In genomic region chr4:40305329-40306193, GRCh38 we compare ENCODE assay signal across 10 cellular contexts. TPM values are rescaled to one million over a fixed set of nuclear protein-coding genes. Genes with fewer than 3 reads are reported as not detected.
A peak's percentile ranks its signal among the peaks of the same experiment; 100 is the strongest.
DNase-seq lines count a peak whose midpoint lies in the region; ATAC-seq, FAIRE-seq and TF ChIP-seq lines count a peak whose summit lies in the region.
"Had no signal": no experiment of that assay in that cellular context is flagged by ENCODE, and none has a peak within 500 bp of the region (broad histone marks: within the 10 kb centered on the region; RNA-seq: fewer than 3 reads in every experiment).

No MANE protein-coding gene starts in this region.

- H3K9me3 ChIP-seq in Karpas-422 (ENCODE audit: low read length) (no peaks in the 10 kb centered on the region), H1 (ENCODE audit: insufficient read depth in 2 of 2, low read depth in 1 of 2, low read length in 1 of 2) (peaks cover 5% of the 10 kb centered on the region in 2 experiments; a peak in 2 of 4 replicates)

- H4K91ac ChIP-seq in H1 (replicated peaks; ENCODE audit: insufficient read length, low read length) = no peak overlapping the region

- H3K9me2 ChIP-seq in Karpas-422 (replicated peaks; ENCODE audit: insufficient read depth, low read length) = no peaks in the 10 kb centered on the region

- ATAC-seq in GM21529 (IDR thresholded peaks at IDR 0.05; ENCODE audit: unreplicated experiment) = peak; percentile 36

- no peak overlapping the region for H2BK120ac ChIP-seq in H1 (replicated peaks; ENCODE audit: low read depth, low read length)

- no peak overlapping the region for H3K18ac ChIP-seq in H1 (ENCODE audit: extremely low read depth, low read length)

- no peak overlapping the region for H4K8ac ChIP-seq in H1 (ENCODE audit: extremely low read depth, insufficient read depth, low read length)

- no peaks in the 10 kb centered on the region for H3K23me2 ChIP-seq in H1 (ENCODE audit: low read depth, low read length)

- H3K79me2 ChIP-seq in Karpas-422 (ENCODE audit: low read length) (no peaks in the 10 kb centered on the region), H1 (ENCODE audit: control insufficient read depth in 1 of 2, insufficient read depth in 2 of 2, low read length in 2 of 2) (no peaks in the 10 kb centered on the region)

- H3K27ac ChIP-seq in Karpas-422 (ENCODE audit: low read length) = peak overlapping the region; percentile 100
- H3K27ac ChIP-seq in H1 (ENCODE audit: low read depth, low read length) = no peak overlapping the region
- H3K27ac ChIP-seq: RWPE1 had no signal

- H3K27me3 ChIP-seq in Karpas-422 (ENCODE audit: low read length) = no peaks in the 10 kb centered on the region
- no peaks in the 10 kb centered on the region for H3K27me3 ChIP-seq in H1 (replicated peaks in 1 of 4; ENCODE audit: control insufficient read depth in 3 of 4, extremely low read depth in 1 of 4, insufficient read depth in 3 of 4, low read length in 3 of 4)

- H3K36me3 ChIP-seq in Karpas-422 (ENCODE audit: insufficient read depth, low read length) (no peaks in the 10 kb centered on the region), H1 (ENCODE audit: control insufficient read depth in 2 of 4, insufficient read depth in 4 of 4, low read length in 3 of 4) (no peaks in the 10 kb centered on the region)

- no peak for TF ChIP-seq EP300 in H1 (IDR thresholded peaks at IDR 0.05; ENCODE audit: borderline replicate concordance in 1 of 2, low read depth in 2 of 2, low read length in 2 of 2)

- H3K4me1 ChIP-seq in Karpas-422 (ENCODE audit: low read length) (peaks cover 88% of the 10 kb centered on the region), H1 (replicated peaks in 1 of 4; ENCODE audit: control insufficient read depth in 3 of 4, insufficient read depth in 4 of 4, low read length in 3 of 4) (peaks cover 6 to 30% (median 12%) of the 10 kb centered on the region in 4 experiments; a peak in 6 of 7 replicates)

- H2AK5ac ChIP-seq in H1 (ENCODE audit: low read depth, low read length) = no peak overlapping the region

- no peak for TF ChIP-seq RAD21 in H1 (IDR thresholded peaks at IDR 0.05 in 1 of 2, conservative IDR thresholded peaks at IDR 0.05 in 1 of 2; ENCODE audit: low read depth in 2 of 2, low read length in 2 of 2)

- no peaks in the 10 kb centered on the region for H4K20me1 ChIP-seq in Karpas-422 (ENCODE audit: insufficient read depth, low read depth, low read length)
- H4K20me1 ChIP-seq in H1 (replicated peaks in 1 of 2; ENCODE audit: control insufficient read depth in 1 of 2, insufficient read depth in 2 of 2, low read length in 2 of 2) = no peaks in the 10 kb centered on the region

- H3K23ac ChIP-seq in H1 (ENCODE audit: insufficient read length) = no peak overlapping the region

- POLR2A ChIA-PET in H1 (lab: Charles Lee; ENCODE audit: partially characterized antibody) = interaction anchor here (0.8 kb wide), 1 partner anchor 8 kb away, joined by 3 read pairs; no protein-coding TSS in a partner anchor

- H2AFZ ChIP-seq in Karpas-422 (ENCODE audit: low read length) = no peak overlapping the region
- H2AFZ ChIP-seq in H1 (ENCODE audit: low read length) = no peak overlapping the region

- FAIRE-seq in GM12892 (lab: Jason Lieb, UNC) (peak; percentile 96), H1 (lab: Jason Lieb, UNC) (no peak)
- FAIRE-seq: endometrium had no signal

- H3K79me1 ChIP-seq in H1 (ENCODE audit: low read depth, low read length) = no peaks in the 10 kb centered on the region

- H3K56ac ChIP-seq in H1 (replicated peaks; ENCODE audit: insufficient read length, low read depth, low read length) = no peak overlapping the region

- H2BK20ac ChIP-seq in H1 (ENCODE audit: low read length) = peak overlapping the region; percentile 57; the same call in 1 of the 2 replicates

- peaks cover 6% of the 10 kb centered on the region for H3K9me3 Mint-ChIP-seq in chondrocyte (ENCODE audit: low read depth)

- H3K4me3 ChIP-seq in Karpas-422 (ENCODE audit: low read length) (peak overlapping the region; percentile 64), H1 (ENCODE audit: extremely low read depth in 1 of 4, insufficient read depth in 2 of 4, low read depth in 3 of 4, low read length in 4 of 4) (no peak overlapping the region)

- H3K4me3 Mint-ChIP-seq in chondrocyte (ENCODE audit: unreplicated experiment) = no peak overlapping the region

- H3K4ac ChIP-seq in H1 (replicated peaks; ENCODE audit: insufficient read length, low read depth, low read length) = no peak overlapping the region

- H4K5ac ChIP-seq in H1 (ENCODE audit: insufficient read length, low read depth, low read length) = no peak overlapping the region

- TF ChIP-seq CTCF in H1 (IDR thresholded peaks at IDR 0.05; ENCODE audit: control extremely low read depth in 1 of 3, insufficient read depth in 1 of 3, low read depth in 1 of 3, low read length in 3 of 3) (no peak), chondrocyte (IDR thresholded peaks at IDR 0.05) (no peak)

- no peak overlapping the region for H2BK15ac ChIP-seq in H1 (ENCODE audit: low read length)

- CTCF ChIA-PET in H1 (lab: Charles Lee; ENCODE audit: partially characterized antibody) = interaction anchor here (0.6 to 3.3 kb wide), 7 partner anchors 11 to 822 kb away, joined by 3 to 20 read pairs (median 3); no protein-coding TSS in a partner anchor

- WGBS in H1 (ENCODE audit: extremely low coverage in 1 of 2, insufficient coverage in 1 of 2, insufficient read length in 1 of 2, insufficient replicate concordance in 2 of 2, low coverage in 1 of 2, low lambda C conversion rate in 2 of 2, missing lambda C conversion rate in 1 of 2), 2 experiments = 88% methylated on average over 14 of the region's 14 CpGs; no CpG with 5 or more reads in 1 of the 2 experiments

- peaks cover 3% of the 10 kb centered on the region for H3K36me3 Mint-ChIP-seq in chondrocyte (ENCODE audit: low read depth)

- peaks cover 4% of the 10 kb centered on the region for H3K27me3 Mint-ChIP-seq in chondrocyte (ENCODE audit: low read depth)

- no peak overlapping the region for H3K27ac Mint-ChIP-seq in chondrocyte (ENCODE audit: unreplicated experiment)

- H3K9ac ChIP-seq in Karpas-422 (ENCODE audit: low read length) (peak overlapping the region; percentile 84), H1 (replicated peaks in 1 of 4; ENCODE audit: extremely low read depth in 1 of 4, low read depth in 3 of 4, low read length in 3 of 4) (no peak overlapping the region)

- DNase-seq in GM12892 (ENCODE audit: insufficient read length) (no peak), Karpas-422 (peak; percentile 98), H1 (ENCODE audit: low read depth in 1 of 2, low spot score in 2 of 2) (no peak), chondrocyte (ENCODE audit: low spot score) (no peak), AML-193 (lab: John Stamatoyannopoulos, UW) (no peak), kidney glomerular epithelial cell (lab: John Stamatoyannopoulos, UW) (no peak), 8988T (no peak)

- no peak overlapping the region for H2BK5ac ChIP-seq in H1 (ENCODE audit: low read depth, low read length)

- H3K4me1 Mint-ChIP-seq in chondrocyte (ENCODE audit: low read depth) = peaks cover 2% of the 10 kb centered on the region

- peak overlapping the region; percentile 86 for H3K4me2 ChIP-seq in Karpas-422 (ENCODE audit: low read depth, low read length, poor library complexity, severe bottlenecking)
- no peak overlapping the region for H3K4me2 ChIP-seq in H1 (ENCODE audit: insufficient read depth in 1 of 2, low read depth in 2 of 2, low read length in 2 of 2)

- no peak for TF ChIP-seq POLR2A in GM12892 (IDR thresholded peaks at IDR 0.05; ENCODE audit: low read depth, low read length)
- no peak for TF ChIP-seq POLR2A in H1 (IDR thresholded peaks at IDR 0.05; ENCODE audit: control extremely low read depth in 1 of 2, low read depth in 2 of 2, low read length in 2 of 2)

- H3K14ac ChIP-seq in H1 (ENCODE audit: insufficient read length) = no peak overlapping the region

- 0 out of 2 replicates have a peak overlapping the region, but pooled peaks have one; percentile 22 for H2BK12ac ChIP-seq in H1 (ENCODE audit: low read depth, low read length)

TF ChIP-seq in H1, 55 proteins besides CTCF, POLR2A, EP300 and RAD21 (continues in another document):
- TF ChIP-seq CHD1 (IDR thresholded peaks at IDR 0.05; ENCODE audit: low read depth, low read length) (no peak), RNF2 (IDR thresholded peaks at IDR 0.05; ENCODE audit: borderline replicate concordance, low read depth, low read length, missing control alignments, poor library complexity, severe bottlenecking) (no peak), BRCA1 (IDR thresholded peaks at IDR 0.05; ENCODE audit: low read depth, low read length) (no peak), CBX8 (IDR thresholded peaks at IDR 0.05; ENCODE audit: borderline replicate concordance, low read depth, low read length) (no peak), RXRA (IDR thresholded peaks at IDR 0.05; ENCODE audit: insufficient read depth, low read depth, low read length) (no peak), ASH2L (IDR thresholded peaks at IDR 0.05; ENCODE audit: low read length) (no peak), CEBPB (IDR thresholded peaks at IDR 0.05; ENCODE audit: low read depth, low read length) (no peak)

RNA-seq across cellular contexts. Expression of gene CHRNA9, which starts 29.6 kb away (rescaled TPM):
- not detected for polyA plus RNA-seq in GM12892 (2012; ENCODE audit: missing spikeins)
- 0.15 and 0.25 TPM in 2 replicates for total RNA-seq in Karpas-422 (2014; rRNA removed; shearing (Covaris generic); ENCODE audit: low replicate concordance)
- total RNA-seq in H1 (2021; fragmentation: NEBNext Ultra II Directional; extraction: Animal tissue kit (Norgen Biotek cat#: 25700)) = 1.4 and 1.5 TPM in 2 replicates
- 2.8 and 3.3 TPM in 2 replicates for polyA plus RNA-seq in H1 (2011; rRNA removed)
- polyA plus RNA-seq in H1 (2011; cell fraction: cytosol; rRNA removed) = 4.0 TPM
- polyA plus RNA-seq in H1 (2011; cell fraction: nucleus; rRNA removed) = 2.9 TPM
- 1.7 to 4.8 TPM (median 2.5 TPM) in 4 replicates for polyA plus RNA-seq in H1 (2012, experiment 1 of 2)
- 0.16 TPM for polyA plus RNA-seq in H1 (2012, experiment 2 of 2)
- polyA plus RNA-seq in H1 (2013, experiment 1 of 2) = 4.5 TPM
- 4.8 TPM for polyA plus RNA-seq in H1 (2013, experiment 2 of 2)
- polyA minus RNA-seq in H1 (2011; rRNA and poly(A)+ RNA removed) = 4.7 and 5.1 TPM in 2 replicates
- 2.1 TPM for polyA minus RNA-seq in H1 (2011; cell fraction: cytosol; rRNA and poly(A)+ RNA removed)
- polyA minus RNA-seq in H1 (2011; cell fraction: nucleus; rRNA and poly(A)+ RNA removed) = 2.8 TPM
- 0.36 TPM in 1 of 3 replicates, not detected in the others for total RNA-seq in chondrocyte
